Comparison of ENCODE assay signal across 1 cellular context in genomic region chr9:128065907-128066712, GRCh38.
A peak's percentile ranks its signal among the peaks of the same experiment; 100 is the strongest.
TF ChIP-seq lines count a peak whose summit lies in the region.

No MANE protein-coding gene starts in this region.

TF ChIP-seq in HepG2, 621 proteins besides CTCF, POLR2A, EP300 and RAD21:
- 0 out of 2 replicates have a peak, but pooled peaks have one; percentile 2 for TF ChIP-seq ZFP82 (CRISPR knock-in tag; IDR thresholded peaks at IDR 0.05; ENCODE audit: borderline replicate concordance)
- 0 out of 2 replicates have a peak, but pooled peaks have one; percentile 40 for TF ChIP-seq ZFYVE20 (CRISPR knock-in tag; IDR thresholded peaks at IDR 0.05; ENCODE audit: borderline replicate concordance, low read depth)
- no peak for TF ChIP-seq ZNF430 (CRISPR knock-in tag; IDR thresholded peaks at IDR 0.05)
- 0 out of 2 replicates have a peak, but pooled peaks have one; percentile 4 for TF ChIP-seq PCBP1 (IDR thresholded peaks at IDR 0.05; ENCODE audit: borderline replicate concordance, low read depth, low read length)
